In the genomic region with DNA sequence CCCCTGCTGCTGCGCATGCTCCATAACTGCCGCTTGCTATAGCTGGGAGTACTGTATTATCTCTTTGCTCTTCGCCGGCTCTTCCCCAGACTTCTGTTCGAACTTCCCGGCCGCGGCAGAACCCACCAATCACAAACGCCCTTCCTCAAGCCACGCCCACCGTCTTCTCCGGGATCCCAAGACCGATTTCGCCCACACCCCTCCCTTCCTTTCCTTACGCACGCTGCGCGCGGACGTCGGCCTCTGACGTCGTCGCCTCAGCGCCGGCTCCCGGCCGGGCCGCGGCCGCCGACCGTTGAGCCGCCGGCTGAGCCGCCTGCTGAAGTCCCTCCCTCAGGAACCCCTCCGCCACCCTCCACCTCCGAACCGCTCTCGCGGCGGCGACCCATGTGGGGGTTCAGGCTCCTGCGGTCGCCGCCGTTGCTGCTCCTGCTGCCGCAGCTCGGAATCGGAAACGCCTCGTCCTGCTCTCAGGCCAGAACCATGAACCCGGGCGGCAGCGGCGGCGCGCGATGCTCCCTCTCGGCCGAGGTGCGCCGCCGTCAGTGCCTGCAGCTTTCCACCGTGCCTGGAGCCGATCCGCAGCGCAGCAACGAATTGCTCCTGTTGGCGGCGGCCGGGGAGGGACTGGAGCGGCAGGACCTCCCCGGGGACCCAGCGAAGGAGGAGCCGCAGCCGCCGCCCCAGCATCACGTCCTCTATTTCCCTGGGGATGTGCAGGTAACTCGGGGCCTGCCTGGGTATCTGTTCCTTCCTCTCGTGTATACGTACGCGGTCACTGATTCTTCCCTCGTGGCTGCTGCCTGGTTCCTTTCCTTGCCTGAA, we compare ENCODE assay signal across 8 cellular contexts. TPM values are rescaled to one million over a fixed set of nuclear protein-coding genes. Genes with fewer than 3 reads are reported as not detected.
DNase-seq lines count a peak whose midpoint lies in the region; ATAC-seq and TF ChIP-seq lines count a peak whose summit lies in the region.

A gene with protein sequence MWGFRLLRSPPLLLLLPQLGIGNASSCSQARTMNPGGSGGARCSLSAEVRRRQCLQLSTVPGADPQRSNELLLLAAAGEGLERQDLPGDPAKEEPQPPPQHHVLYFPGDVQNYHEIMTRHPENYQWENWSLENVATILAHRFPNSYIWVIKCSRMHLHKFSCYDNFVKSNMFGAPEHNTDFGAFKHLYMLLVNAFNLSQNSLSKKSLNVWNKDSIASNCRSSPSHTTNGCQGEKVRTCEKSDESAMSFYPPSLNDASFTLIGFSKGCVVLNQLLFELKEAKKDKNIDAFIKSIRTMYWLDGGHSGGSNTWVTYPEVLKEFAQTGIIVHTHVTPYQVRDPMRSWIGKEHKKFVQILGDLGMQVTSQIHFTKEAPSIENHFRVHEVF (plus strand): TSS at position 242 of the 825 bp plus-strand sequence. CDS start 146 bp downstream, at position 388.

- H3K27me3 ChIP-seq in heart left ventricle: no peaks in the 10 kb centered on the region

- no peak for TF ChIP-seq CTCF in GM12875 (IDR thresholded peaks at IDR 0.05; ENCODE audit: borderline replicate concordance, insufficient read depth, low read depth, low read length)
- peak in 1 of 12 donors; percentile 16 for TF ChIP-seq CTCF in heart left ventricle (IDR thresholded peaks at IDR 0.05)
- peak; percentile 32 for TF ChIP-seq CTCF in type B pancreatic cell (conservative IDR thresholded peaks at IDR 0.05)

- H3K27ac Mint-ChIP-seq in T-cell (peak within 1 kb of the TSS; percentile 85 to 92), type B pancreatic cell (peak within 1 kb of the TSS; percentile 98)

- H3K4me1 ChIP-seq in heart left ventricle: peaks cover 0 to 29% (median 22%) of the 10 kb centered on the region in 12 donors

- peak within 1 kb of the TSS; percentile 69 for H3K4me3 ChIP-seq in GM12875 (ENCODE audit: low read depth, low read length)
- H3K4me3 ChIP-seq in heart left ventricle: peak within 1 kb of the TSS; percentile 59 to 99 (median 89)

- peak; percentile 46 to 86 for TF ChIP-seq POLR2A in heart left ventricle (IDR thresholded peaks at IDR 0.05)

- H3K9me3 Mint-ChIP-seq in T-cell: no peaks in the 10 kb centered on the region
- peaks cover 2% of the 10 kb centered on the region for H3K9me3 Mint-ChIP-seq in type B pancreatic cell

- ATAC-seq in HG02798 (IDR thresholded peaks at IDR 0.05; ENCODE audit: poor library complexity, unreplicated experiment) (peak; percentile 94), T-cell (replicated peaks in 1 of 4) (peak; percentile 85 to 89 (median 88)), heart left ventricle (peak; percentile 98 to 99 (median 99))

- intact Hi-C loops in heart left ventricle (cut with DNase I): loop anchor here in 2 of 10 donors (2.0 to 5.0 kb wide), 2 partner anchors 44 to 901 kb away; a partner anchor contains a TSS

- H3K27me3 Mint-ChIP-seq in T-cell (peaks cover 3% of the 10 kb centered on the region in 2 donors), type B pancreatic cell (no peaks in the 10 kb centered on the region)

- DNase-seq in NCI-H1436 (lab: John Stamatoyannopoulos, UW) (peak; percentile 97), T-cell (peak; percentile 70 to 95 (median 79)), heart left ventricle (peak; percentile 96 to 97 (median 96)), pons (ENCODE audit: low spot score) (peak; percentile 97), type B pancreatic cell (ENCODE audit: extremely low spot score, unreplicated experiment) (peak; percentile 97)

- CTCF ChIA-PET in T-cell (lab: Charles Lee): interaction anchor here in 1 of 2 donors (0.8 to 1.1 kb wide), 2 partner anchors 614 to 1272 kb away, joined by 3 to 4 read pairs; a partner anchor contains a TSS

- peaks cover 0 to 7% (median under 1%) of the 10 kb centered on the region in 9 donors for H3K36me3 ChIP-seq in heart left ventricle

- peak within 1 kb of the TSS; percentile 56 for H3K27ac ChIP-seq in adipose tissue (ENCODE audit: low read depth, low read length)
- H3K27ac ChIP-seq in heart left ventricle: peak within 1 kb of the TSS; percentile 85 to 99 (median 96)

- H3K4me3 Mint-ChIP-seq in T-cell (peak within 1 kb of the TSS; percentile 90 to 99 (median 93)), type B pancreatic cell (peak within 1 kb of the TSS; percentile 98)

- POLR2A ChIA-PET in T-cell (lab: Charles Lee): interaction anchor here in 1 of 2 donors (0.5 kb wide), 1 partner anchor 27 kb away, joined by 6 read pairs; no protein-coding TSS in a partner anchor

- peaks cover 35 to 38% (median 37%) of the 10 kb centered on the region in 3 donors for H3K4me1 Mint-ChIP-seq in T-cell
- H3K4me1 Mint-ChIP-seq in type B pancreatic cell (ENCODE audit: unreplicated experiment): peaks cover 21% of the 10 kb centered on the region

- 0 to 1% (median 0%) methylated on average over 85 of the region's 85 CpGs for WGBS in adipose tissue, 3 donors
- 0 to 1% (median 0%) methylated on average over 56 to 85 of the region's 85 CpGs for WGBS in heart left ventricle, 4 donors

- H3K36me3 Mint-ChIP-seq in T-cell (peaks cover 5% of the 10 kb centered on the region), type B pancreatic cell (peaks cover 13% of the 10 kb centered on the region)

- H3K9me3 ChIP-seq in heart left ventricle: no peaks in the 10 kb centered on the region

RNA-seq across cellular contexts. Expression of the gene that starts here (rescaled TPM):
- total RNA-seq in T-cell (10 to 100 TPM; 12.3 to 12.9 (median 12.6) TPM), heart left ventricle (10 to 100 TPM in 1 of 9 donors, 1 to 10 TPM in 8; 7.2 to 10.6 (median 8.7) TPM), type B pancreatic cell (ENCODE audit: low replicate concordance) (9.9 and 14.5 TPM in 2 replicates)
- polyA plus RNA-seq in adipose tissue (1 to 10 TPM; 4.4 to 7.2 (median 6.4) TPM), heart left ventricle (1 to 10 TPM; 5.5 to 7.0 TPM)

Comparison
In these comparisons a context has a peak if more than half of its experiments do, and no peak if none do; other contexts are left out.
1. Peak in every context shown above with its lines: DNase-seq, ATAC-seq, H3K4me3 ChIP-seq and H3K27ac ChIP-seq.